31 cellular contexts compared by ENCODE assay signal in the genomic region with DNA sequence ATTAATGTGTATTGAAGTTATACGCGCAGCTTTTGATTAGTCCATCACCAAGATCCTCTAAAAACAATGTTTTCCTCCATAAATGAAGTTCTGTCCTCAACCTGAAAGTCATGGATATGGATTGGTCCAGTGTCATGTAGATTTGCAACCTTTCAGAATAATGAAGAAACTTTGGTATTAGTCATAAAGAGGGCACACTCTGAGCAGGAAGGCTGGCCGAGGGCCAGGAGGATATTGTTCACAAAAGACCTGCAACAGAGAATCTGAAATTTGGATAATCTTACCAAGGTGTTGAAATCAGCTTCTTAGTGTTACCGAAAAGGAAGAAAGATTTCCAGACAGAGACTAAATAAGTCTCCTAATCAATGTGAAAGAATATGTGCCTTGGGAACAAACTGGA. TPM values are rescaled to one million over a fixed set of nuclear protein-coding genes. Genes with fewer than 3 reads are reported as not detected.
A peak's percentile ranks its signal among the peaks of the same experiment; 100 is the strongest.
DNase-seq lines count a peak whose midpoint lies in the region; ATAC-seq and TF ChIP-seq lines count a peak whose summit lies in the region.
"Had no signal": no experiment of that assay in that cellular context is flagged by ENCODE, and none has a peak within 500 bp of the region (broad histone marks: within the 10 kb centered on the region; RNA-seq: fewer than 3 reads in every experiment).

No MANE protein-coding gene starts in this region.

- H3K27me3 ChIP-seq in adipocyte (replicated peaks; ENCODE audit: control insufficient read depth, insufficient read depth, low read length) (peaks cover 4% of the 10 kb centered on the region), thyroid gland (no peaks in the 10 kb centered on the region)
- H3K27me3 ChIP-seq in CD4-positive, alpha-beta memory T cell (ENCODE audit: insufficient read depth, low read length) = no peaks in the 10 kb centered on the region
- H3K27me3 ChIP-seq: BLaER1 treated with 17β-estradiol and CSF1 and Interleukin-3, amounts not matched to agents 10 nM and 100 nM; body of pancreas; uterus had no signal

- H3K9me3 Mint-ChIP-seq in HFFc6 = no peaks in the 10 kb centered on the region
- H3K9me3 Mint-ChIP-seq in CD4-positive, alpha-beta memory T cell = peaks cover 0 to 3% (median 0%) of the 10 kb centered on the region in 8 donors
- H3K9me3 Mint-ChIP-seq: activated T-cell treated with anti-CD3 and anti-CD28 coated beads, Interleukin-2, amount 50 U/mL, for 72 hours; naive thymus-derived CD4-positive, alpha-beta T cell had no signal

- H3K4me3 ChIP-seq in AG09309 (ENCODE audit: control insufficient read depth, low read depth, low read length) (no peak overlapping the region), adipocyte (ENCODE audit: low read length) (no peak overlapping the region), fibroblast of mammary gland (ENCODE audit: control insufficient read depth, low read depth, low read length) (no peak overlapping the region), thyroid gland (replicated peaks in 1 of 3) (no peak overlapping the region)
- H3K4me3 ChIP-seq in CD4-positive, alpha-beta memory T cell (ENCODE audit: low read length in 2 of 2) = no peak overlapping the region
- H3K4me3 ChIP-seq: BLaER1 treated with 17β-estradiol and CSF1 and Interleukin-3, amounts not matched to agents 10 nM and 100 nM; body of pancreas; uterus had no signal

- H3K36me3 ChIP-seq in adipocyte (ENCODE audit: control insufficient read depth, insufficient read depth, low read length, severe bottlenecking) (peaks cover 11% of the 10 kb centered on the region), thyroid gland (no peaks in the 10 kb centered on the region)
- no peaks in the 10 kb centered on the region for H3K36me3 ChIP-seq in CD4-positive, alpha-beta memory T cell (ENCODE audit: insufficient read depth, low read length)
- H3K36me3 ChIP-seq: BLaER1 treated with 17β-estradiol and CSF1 and Interleukin-3, amounts not matched to agents 10 nM and 100 nM; uterus had no signal

- H3K4me1 Mint-ChIP-seq in HFFc6 (ENCODE audit: low read depth) = no peaks in the 10 kb centered on the region; the same call in 1 of the 2 replicates
- no peaks in the 10 kb centered on the region for H3K4me1 Mint-ChIP-seq in CD4-positive, alpha-beta memory T cell
- H3K4me1 Mint-ChIP-seq: naive thymus-derived CD4-positive, alpha-beta T cell had no signal

- H3K36me3 Mint-ChIP-seq in HFFc6 (ENCODE audit: low read depth) = peaks cover 23% of the 10 kb centered on the region
- H3K36me3 Mint-ChIP-seq in CD4-positive, alpha-beta memory T cell = no peaks in the 10 kb centered on the region
- H3K36me3 Mint-ChIP-seq: activated naive CD8-positive, alpha-beta T cell; naive thymus-derived CD4-positive, alpha-beta T cell had no signal

- no peak overlapping the region for H3K27ac Mint-ChIP-seq in HFFc6
- no peak overlapping the region for H3K27ac Mint-ChIP-seq in CD4-positive, alpha-beta memory T cell
- H3K27ac Mint-ChIP-seq: activated naive CD8-positive, alpha-beta T cell; activated T-cell treated with anti-CD3 and anti-CD28 coated beads, Interleukin-2, amount 50 U/mL, for 72 hours; naive thymus-derived CD4-positive, alpha-beta T cell had no signal

- intact Hi-C loops in CD4-positive, alpha-beta memory T cell (cut with micrococcal nuclease) = no loop called here
- intact Hi-C loops in thyroid gland (cut with DNase I) = no loop called here

- POLR2A ChIA-PET in CD4-positive, alpha-beta memory T cell (lab: Charles Lee; ENCODE audit: partially characterized antibody) = no interaction called here

- H3K27ac ChIP-seq in CD4-positive, alpha-beta memory T cell (ENCODE audit: low read depth, low read length) = no peak overlapping the region
- no peak overlapping the region for H3K27ac ChIP-seq in thyroid gland
- H3K27ac ChIP-seq: BLaER1 treated with 17β-estradiol and CSF1 and Interleukin-3, amounts not matched to agents 10 nM and 100 nM; uterus had no signal

- no peak for ATAC-seq in GM21786 (IDR thresholded peaks at IDR 0.05; ENCODE audit: unreplicated experiment)
- ATAC-seq: activated T-cell treated with anti-CD3 and anti-CD28 coated beads, Interleukin-2, amount 50 U/mL, for 72 hours; body of pancreas; left colon; naive thymus-derived CD4-positive, alpha-beta T cell; right cardiac atrium had no signal

- no peak overlapping the region for H3K4me3 Mint-ChIP-seq in HFFc6
- no peak overlapping the region for H3K4me3 Mint-ChIP-seq in CD4-positive, alpha-beta memory T cell
- H3K4me3 Mint-ChIP-seq: activated naive CD8-positive, alpha-beta T cell; activated T-cell treated with anti-CD3 and anti-CD28 coated beads, Interleukin-2, amount 50 U/mL, for 72 hours; naive thymus-derived CD4-positive, alpha-beta T cell had no signal

- no peak for TF ChIP-seq CTCF in AG09309 (IDR thresholded peaks at IDR 0.05; ENCODE audit: control insufficient read depth, insufficient read depth, low read depth, low read length, missing control alignments)
- TF ChIP-seq CTCF in HFFc6 (IDR thresholded peaks at IDR 0.05) = no peak
- no peak for TF ChIP-seq CTCF in fibroblast of mammary gland (conservative IDR thresholded peaks at IDR 0.05; ENCODE audit: control insufficient read depth, insufficient read depth, low read depth, low read length)
- TF ChIP-seq CTCF in thyroid gland (IDR thresholded peaks at IDR 0.05) = no peak

- H3K9me3 ChIP-seq in adipocyte (ENCODE audit: control insufficient read depth, low read length) = no peaks in the 10 kb centered on the region
- no peaks in the 10 kb centered on the region for H3K9me3 ChIP-seq in CD4-positive, alpha-beta memory T cell (ENCODE audit: control insufficient read depth in 1 of 2, low read length in 2 of 2)
- H3K9me3 ChIP-seq in thyroid gland = no peaks in the 10 kb centered on the region
- H3K9me3 ChIP-seq: BLaER1 treated with 17β-estradiol and CSF1 and Interleukin-3, amounts not matched to agents 10 nM and 100 nM; body of pancreas; uterus had no signal

- H3K4me1 ChIP-seq in adipocyte (ENCODE audit: control insufficient read depth, insufficient read depth, low read length) (peaks cover 7% of the 10 kb centered on the region), thyroid gland (no peaks in the 10 kb centered on the region)
- H3K4me1 ChIP-seq in CD4-positive, alpha-beta memory T cell (ENCODE audit: insufficient read depth, low read length) = no peaks in the 10 kb centered on the region
- H3K4me1 ChIP-seq: BLaER1 treated with 17β-estradiol and CSF1 and Interleukin-3, amounts not matched to agents 10 nM and 100 nM; uterus had no signal

- no peak overlapping the region for H3K9ac ChIP-seq in adipocyte (ENCODE audit: low read length)
- H3K9ac ChIP-seq: BLaER1 treated with 17β-estradiol and CSF1 and Interleukin-3, amounts not matched to agents 10 nM and 100 nM had no signal

- no peak for TF ChIP-seq POLR2A in thyroid gland (IDR thresholded peaks at IDR 0.05)

- CTCF ChIA-PET in CD4-positive, alpha-beta memory T cell (lab: Charles Lee; ENCODE audit: partially characterized antibody) = no interaction called here

- DNase-seq in AG09309 (ENCODE audit: low read depth) (peak; percentile 1), HFFc6 (peak; percentile 6), adipocyte (ENCODE audit: low read depth) (peak; percentile 18), fibroblast of mammary gland (ENCODE audit: low read depth) (peak; percentile 48), NCI-H146 (lab: John Stamatoyannopoulos, UW) (no peak), thyroid gland (no peak)
- no peak for DNase-seq in CD4-positive, alpha-beta memory T cell
- DNase-seq: activated CD4-positive, alpha-beta T cell treated with anti-CD3 and anti-CD28 coated beads for 1 hour; activated T-cell treated with anti-CD3 and anti-CD28 coated beads, Interleukin-2, amount 50 U/mL, for 72 hours; cortex of kidney; GDM1; KBM-7; left colon; mesendoderm; naive thymus-derived CD4-positive, alpha-beta T cell; NCI-H1092; right cardiac atrium; stimulated activated CD4-positive, alpha-beta T cell treated with anti-CD3 and anti-CD28 coated beads, Interleukin-15, amount 100 ng/mL, for 24 hours; substantia nigra; T1000; uterus had no signal

- WGBS in thyroid gland, 2 donors = 94% methylated on average over 4 of the region's 4 CpGs

- peaks cover 11% of the 10 kb centered on the region for H3K27me3 Mint-ChIP-seq in HFFc6 (ENCODE audit: insufficient read depth)
- H3K27me3 Mint-ChIP-seq in CD4-positive, alpha-beta memory T cell = peaks cover 16 to 22% of the 10 kb centered on the region in 2 donors

RNA-seq across cellular contexts. Expression of gene CLDN10, which starts 20.7 kb away (rescaled TPM):
- total RNA-seq in HFFc6 (2021; fragmentation: NEBNext Ultra II Directional; extraction: Animal tissue kit (Norgen Biotek cat#: 25700)) = not detected
- not detected for total RNA-seq in CD4-positive, alpha-beta memory T cell
- not detected for polyA plus RNA-seq in CD4-positive, alpha-beta memory T cell
- total RNA-seq in thyroid gland = under 1 TPM in 1 of 4 donors, not detected in 3; 0.54 TPM
- total RNA-seq: A673; activated CD8-positive, alpha-beta memory T cell treated with anti-CD3 and anti-CD28 coated beads for 36 hours; activated T-cell treated with anti-CD3 and anti-CD28 coated beads, Interleukin-2, amount 50 U/mL, for 72 hours; glomerular endothelial cell; H4; naive thymus-derived CD4-positive, alpha-beta T cell; NCI-H460; osteoblast had no signal
- polyA plus RNA-seq: naive thymus-derived CD4-positive, alpha-beta T cell had no signal

Comparison
In these comparisons a context has a peak if more than half of its experiments do, and no peak if none do; other contexts are left out.
1. DNase-seq: peak in AG09309 (single experiment), HFFc6 (single experiment), adipocyte (single experiment) and fibroblast of mammary gland (single experiment); none in CD4-positive, alpha-beta memory T cell (0 of 5), NCI-H146 (single experiment) and thyroid gland (0 of 2).